18 cellular contexts compared by ENCODE assay signal in the genomic region with DNA sequence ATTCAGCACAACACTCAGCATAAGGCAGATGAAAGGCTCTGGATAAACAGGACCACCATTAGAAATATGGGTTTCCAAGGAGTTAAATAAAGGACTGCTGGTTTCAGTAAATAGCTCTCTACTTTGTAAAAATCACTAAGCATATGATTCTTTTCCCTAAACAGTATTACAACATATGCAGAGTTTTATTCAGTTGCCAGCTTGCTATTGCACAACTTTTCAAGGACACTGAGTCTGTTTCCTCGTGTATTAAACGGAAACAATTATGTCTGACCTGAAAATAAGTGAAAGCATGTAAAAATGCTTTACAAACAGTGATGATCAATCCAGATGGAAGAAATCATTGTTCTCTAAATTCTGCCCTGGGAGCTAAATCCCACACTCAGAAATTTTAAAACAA. TPM values are rescaled to one million over a fixed set of nuclear protein-coding genes. Genes with fewer than 3 reads are reported as not detected.
DNase-seq lines count a peak whose midpoint lies in the region; ATAC-seq and TF ChIP-seq lines count a peak whose summit lies in the region.
"Had no signal": no experiment of that assay in that cellular context is flagged by ENCODE, and none has a peak within 500 bp of the region (broad histone marks: within the 10 kb centered on the region; RNA-seq: fewer than 3 reads in every experiment).

No MANE protein-coding gene starts in this region.

- ATAC-seq in esophagus mucosa (peak; percentile 20), T-helper 17 cell (no peak)

- H3K27ac ChIP-seq in ascending aorta: no peak overlapping the region
- H3K27ac ChIP-seq: heart left ventricle had no signal

- H3K4me1 ChIP-seq in ascending aorta: no peaks in the 10 kb centered on the region
- H3K4me1 ChIP-seq: BE2C, uterus had no signal

- intact Hi-C loops in ascending aorta (cut with DNase I): no loop called here

- peak overlapping the region; percentile 36 for H3K27ac Mint-ChIP-seq in nephron progenitor cell
- H3K27ac Mint-ChIP-seq in T-helper 17 cell: no peak overlapping the region
- H3K27ac Mint-ChIP-seq: activated naive CD8-positive, alpha-beta T cell; IgD-negative memory B cell had no signal

- H3K4me3 Mint-ChIP-seq in nephron progenitor cell: no peak overlapping the region
- H3K4me3 Mint-ChIP-seq in T-helper 17 cell: no peak overlapping the region
- H3K4me3 Mint-ChIP-seq: activated naive CD8-positive, alpha-beta T cell; IgD-negative memory B cell had no signal

- DNase-seq in AG08395 (ENCODE audit: low spot score) (peak; percentile 28), NOMO-1 (lab: John Stamatoyannopoulos, UW; ENCODE audit: unreplicated experiment in 2 of 2) (peak; percentile 73 to 99), nephron progenitor cell (no peak), NCI-H128 (lab: John Stamatoyannopoulos, UW; ENCODE audit: unreplicated experiment) (no peak), ascending aorta (ENCODE audit: low spot score in 2 of 2) (no peak), T-helper 17 cell (no peak), NCI-H2081 (lab: John Stamatoyannopoulos, UW) (no peak)
- DNase-seq: BE2C; heart left ventricle; NCI-H187 treated with DMSO at 0.1 percent for 48 hours; NCI-H748 treated with DMSO at 0.1 percent for 48 hours; nucleus accumbens; stimulated activated CD8-positive, alpha-beta memory T cell treated with anti-CD3 and anti-CD28 coated beads, Interleukin-4, amount 100 ng/mL, for 48 hours; uterus had no signal

- H3K36me3 Mint-ChIP-seq in nephron progenitor cell (ENCODE audit: low read depth) (no peaks in the 10 kb centered on the region), T-helper 17 cell (ENCODE audit: low read depth) (no peaks in the 10 kb centered on the region)
- H3K36me3 Mint-ChIP-seq: activated naive CD8-positive, alpha-beta T cell had no signal

- TF ChIP-seq CTCF in nephron progenitor cell (IDR thresholded peaks at IDR 0.05) (no peak), ascending aorta (IDR thresholded peaks at IDR 0.05) (no peak)

- H3K36me3 ChIP-seq in ascending aorta: no peaks in the 10 kb centered on the region
- H3K36me3 ChIP-seq: BE2C, heart left ventricle, uterus had no signal

- H3K4me3 ChIP-seq in ascending aorta: no peak overlapping the region
- H3K4me3 ChIP-seq: heart left ventricle, lung, uterus had no signal

- no peaks in the 10 kb centered on the region for H3K27me3 ChIP-seq in ascending aorta
- H3K27me3 ChIP-seq: BE2C, heart left ventricle, uterus had no signal

- H3K27me3 Mint-ChIP-seq in nephron progenitor cell (ENCODE audit: low read depth, poor library complexity) (no peaks in the 10 kb centered on the region), T-helper 17 cell (peaks cover 7% of the 10 kb centered on the region)
- H3K27me3 Mint-ChIP-seq: IgD-negative memory B cell had no signal

- no peaks in the 10 kb centered on the region for H3K9me3 ChIP-seq in ascending aorta
- H3K9me3 ChIP-seq in T-helper 17 cell (ENCODE audit: control insufficient read depth, low read length, poor library complexity, severe bottlenecking): no peaks in the 10 kb centered on the region
- H3K9me3 ChIP-seq: BE2C, heart left ventricle, uterus had no signal

- H3K4me1 Mint-ChIP-seq in nephron progenitor cell (peaks cover 13% of the 10 kb centered on the region), T-helper 17 cell (no peaks in the 10 kb centered on the region)
- H3K4me1 Mint-ChIP-seq: IgD-negative memory B cell had no signal

- H3K9me3 Mint-ChIP-seq in nephron progenitor cell: no peaks in the 10 kb centered on the region
- H3K9me3 Mint-ChIP-seq: IgD-negative memory B cell had no signal

RNA-seq across cellular contexts. Expression of a gene that starts 23.7 kb away (rescaled TPM):
- total RNA-seq in esophagus mucosa (7.1 TPM), ascending aorta (39.1 TPM), T-helper 17 cell (under 1 TPM; 0.13 to 0.17 TPM)

Comparison
In these comparisons a context has a peak if more than half of its experiments do, and no peak if none do; other contexts are left out.
1. DNase-seq: peak in AG08395 (single experiment) and NOMO-1 (2 of 2); none in nephron progenitor cell (single experiment), NCI-H128 (single experiment), ascending aorta (0 of 2), T-helper 17 cell (0 of 3) and NCI-H2081 (0 of 2).